ENCODE assay signal across 8 cellular contexts in the genomic region with DNA sequence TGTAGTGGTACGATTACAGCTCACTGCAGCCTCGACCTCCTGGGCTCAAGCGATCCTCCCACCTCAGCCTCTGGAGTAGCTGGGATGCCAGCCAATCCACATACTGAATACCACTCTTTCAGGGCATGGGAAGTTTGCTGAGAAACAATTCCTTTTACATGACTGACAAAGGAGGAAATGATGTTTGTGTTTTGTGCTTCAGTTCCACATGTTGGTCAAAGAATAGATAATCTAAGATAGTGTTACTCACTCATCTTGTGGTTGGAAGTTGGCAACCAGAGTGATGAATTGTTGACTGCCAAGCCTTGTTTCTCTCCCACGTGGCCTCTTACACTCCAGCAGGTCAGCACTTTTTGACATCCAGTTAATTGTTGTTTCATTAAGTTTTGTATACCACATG. TPM values are rescaled to one million over a fixed set of nuclear protein-coding genes. Genes with fewer than 3 reads are reported as not detected.
DNase-seq lines count a peak whose midpoint lies in the region; ATAC-seq and TF ChIP-seq lines count a peak whose summit lies in the region.
"Had no signal": no experiment of that assay in that cellular context is flagged by ENCODE, and none has a peak within 500 bp of the region (broad histone marks: within the 10 kb centered on the region; RNA-seq: fewer than 3 reads in every experiment).

No MANE protein-coding gene starts in this region.

- peak overlapping the region in 1 of 2 donors; percentile 15 for H3K27ac Mint-ChIP-seq in effector memory CD8-positive, alpha-beta T cell

- no peaks in the 10 kb centered on the region for H3K9me3 Mint-ChIP-seq in effector memory CD8-positive, alpha-beta T cell

- no peaks in the 10 kb centered on the region for H3K36me3 Mint-ChIP-seq in effector memory CD8-positive, alpha-beta T cell (ENCODE audit: insufficient read depth)

- no peaks in the 10 kb centered on the region for H3K27me3 Mint-ChIP-seq in effector memory CD8-positive, alpha-beta T cell

- no peak overlapping the region for H3K4me3 ChIP-seq in foreskin fibroblast (ENCODE audit: low read depth in 1 of 2, low read length in 2 of 2)

- no peak overlapping the region for H3K4me3 Mint-ChIP-seq in effector memory CD8-positive, alpha-beta T cell

- peak; percentile 72 for ATAC-seq in effector memory CD8-positive, alpha-beta T cell (replicated peaks)

- TF ChIP-seq CTCF in foreskin fibroblast (IDR thresholded peaks at IDR 0.05; ENCODE audit: low read depth, low read length), result no peak

- peaks cover 24 to 27% of the 10 kb centered on the region in 2 donors for H3K4me1 Mint-ChIP-seq in effector memory CD8-positive, alpha-beta T cell (ENCODE audit: low read depth in 2 of 2)

- peak; percentile 93 for DNase-seq in Daoy (ENCODE audit: low read depth)
- peak; percentile 98 for DNase-seq in NCI-H226
- no peak for DNase-seq in effector memory CD8-positive, alpha-beta T cell
- no peak for DNase-seq in COR-L47 (lab: John Stamatoyannopoulos, UW)
- DNase-seq in GM19240 (ENCODE audit: insufficient read length, low spot score), result no peak
- no peak for DNase-seq in foreskin fibroblast

RNA-seq across cellular contexts. Expression of a gene that starts 7.6 kb away (rescaled TPM):
- total RNA-seq in Daoy (2014; rRNA removed; shearing (Covaris generic)), result not detected in 2 replicates
- total RNA-seq: fibroblast of villous mesenchyme, G401 had no signal

RNA-seq across cellular contexts. Expression of a gene that starts 16.7 kb away (rescaled TPM):
- total RNA-seq in Daoy (2014; rRNA removed; shearing (Covaris generic)), result not detected in 2 replicates
- total RNA-seq: fibroblast of villous mesenchyme, G401 had no signal

RNA-seq across cellular contexts. Expression of a gene that starts 26.3 kb away (rescaled TPM):
- total RNA-seq in Daoy (2014; rRNA removed; shearing (Covaris generic)), result not detected in 2 replicates
- total RNA-seq: fibroblast of villous mesenchyme, G401 had no signal

RNA-seq across cellular contexts. Expression of a gene that starts 35.4 kb away (rescaled TPM):
- total RNA-seq in Daoy (2014; rRNA removed; shearing (Covaris generic)), result not detected in 2 replicates
- total RNA-seq: fibroblast of villous mesenchyme had no signal

RNA-seq across cellular contexts. Expression of a gene that starts 44.8 kb away (rescaled TPM):
- not detected in 2 replicates for total RNA-seq in Daoy (2014; rRNA removed; shearing (Covaris generic))
- total RNA-seq: fibroblast of villous mesenchyme had no signal

Comparison
In these comparisons a context has a peak if more than half of its experiments do, and no peak if none do; other contexts are left out.
1. DNase-seq: peak in Daoy (single experiment) and NCI-H226 (single experiment); none in effector memory CD8-positive, alpha-beta T cell (0 of 3), COR-L47 (single experiment), GM19240 (single experiment) and foreskin fibroblast (0 of 2).